ENCODE assay signal across 1 cellular context in genomic region chr3:192259661-192260060, GRCh38.
TF ChIP-seq lines count a peak whose summit lies in the region.

No MANE protein-coding gene starts in this region.

TF ChIP-seq in GM23338, 12 proteins besides CTCF, POLR2A, EP300 and RAD21 (continued from another document):
- TF ChIP-seq REST (IDR thresholded peaks at IDR 0.05; ENCODE audit: unreplicated experiment), result no peak
- TF ChIP-seq EZH2phosphoT487 (IDR thresholded peaks at IDR 0.05; ENCODE audit: unreplicated experiment), result no peak
- TF ChIP-seq JUNB (IDR thresholded peaks at IDR 0.05; ENCODE audit: unreplicated experiment), result no peak
- TF ChIP-seq ETS1 (IDR thresholded peaks at IDR 0.05), result no peak
- TF ChIP-seq POLR2AphosphoS5 (IDR thresholded peaks at IDR 0.05; ENCODE audit: low read depth), result no peak
- no peak for TF ChIP-seq CREB1 (CRISPR knock-in tag; IDR thresholded peaks at IDR 0.05; ENCODE audit: low read depth)
- no peak for TF ChIP-seq EZH2 (IDR thresholded peaks at IDR 0.05; ENCODE audit: low read depth, unreplicated experiment)
- TF ChIP-seq ZNF331 (CRISPR knock-in tag; IDR thresholded peaks at IDR 0.05; ENCODE audit: low read depth), result no peak
